Comparison of ENCODE assay signal across 27 cellular contexts in genomic region chr4:20486433-20486832, GRCh38.
DNase-seq lines count a peak whose midpoint lies in the region; ATAC-seq and TF ChIP-seq lines count a peak whose summit lies in the region.
"Had no signal": no experiment of that assay in that cellular context is flagged by ENCODE, and none has a peak within 500 bp of the region (broad histone marks: within the 10 kb centered on the region; RNA-seq: fewer than 3 reads in every experiment).

No MANE protein-coding gene starts in this region.

- H3K27ac ChIP-seq in RWPE1: no peak overlapping the region
- no peak overlapping the region for H3K27ac ChIP-seq in foreskin keratinocyte
- H3K27ac ChIP-seq: A549; BLaER1 treated with 17β-estradiol and CSF1 and Interleukin-3, amounts not matched to agents 10 nM and 100 nM; GM23248; HL-60; PC-9; SK-N-MC had no signal

- CTCF ChIA-PET in RWPE1 (lab: Yijun Ruan, JAX): interaction anchor here (1.4 kb wide), 1 partner anchor 64 kb away, joined by 4 read pairs; no protein-coding TSS in a partner anchor

- DNase-seq in SIG-M5 treated with dmso at 0.1 percent for 504 hours (lab: John Stamatoyannopoulos, UW; ENCODE audit: unreplicated experiment): peak; percentile 40
- DNase-seq in SIG-M5 (lab: John Stamatoyannopoulos, UW): no peak
- peak; percentile 11 for DNase-seq in RWPE1 (ENCODE audit: low spot score)
- DNase-seq in foreskin keratinocyte: peak in 1 of 2 donors; percentile 36
- no peak for DNase-seq in hepatic stellate cell (ENCODE audit: low spot score)
- DNase-seq in NCI-H82 (lab: John Stamatoyannopoulos, UW): no peak
- DNase-seq: AML-193; CD4-positive, alpha-beta T cell; DND-41; GM23248; H7; Kasumi-1; MG63; NCI-H1417 treated with DMSO at 0.1 percent for 48 hours; NCI-H1694 treated with DMSO at 0.1 percent for 48 hours; NCI-H2081; NCI-H2171 treated with DMSO at 0.1 percent for 48 hours; NCI-H345; NCI-H510A treated with DMSO at 0.1 percent for 48 hours; PC-9; SHP77 had no signal

- no peaks in the 10 kb centered on the region for H3K4me1 ChIP-seq in foreskin keratinocyte
- H3K4me1 ChIP-seq: A549 had no signal

- peak; percentile 31 for ATAC-seq in foreskin keratinocyte
- ATAC-seq in GM19463 (IDR thresholded peaks at IDR 0.05; ENCODE audit: unreplicated experiment): no peak
- ATAC-seq: A549, K562 had no signal

- TF ChIP-seq CTCF in RWPE1 (conservative IDR thresholded peaks at IDR 0.05; ENCODE audit: low read depth) (no peak), foreskin keratinocyte (conservative IDR thresholded peaks at IDR 0.05) (no peak)

- H3K27me3 ChIP-seq in foreskin keratinocyte: no peaks in the 10 kb centered on the region
- H3K27me3 ChIP-seq: BLaER1 treated with 17β-estradiol and CSF1 and Interleukin-3, amounts not matched to agents 10 nM and 100 nM; MG63 had no signal

- POLR2A ChIA-PET in RWPE1 (lab: Yijun Ruan, JAX; ENCODE audit: low non-redundant PET): no interaction called here

Comparison
In these comparisons a context has a peak if more than half of its experiments do, and no peak if none do; other contexts are left out.
1. DNase-seq: peak in SIG-M5 treated with dmso at 0.1 percent for 504 hours (single experiment) and RWPE1 (single experiment); none in SIG-M5 (single experiment), hepatic stellate cell (single experiment) and NCI-H82 (single experiment).